Comparison of ENCODE assay signal across 9 cellular contexts in the genomic region with DNA sequence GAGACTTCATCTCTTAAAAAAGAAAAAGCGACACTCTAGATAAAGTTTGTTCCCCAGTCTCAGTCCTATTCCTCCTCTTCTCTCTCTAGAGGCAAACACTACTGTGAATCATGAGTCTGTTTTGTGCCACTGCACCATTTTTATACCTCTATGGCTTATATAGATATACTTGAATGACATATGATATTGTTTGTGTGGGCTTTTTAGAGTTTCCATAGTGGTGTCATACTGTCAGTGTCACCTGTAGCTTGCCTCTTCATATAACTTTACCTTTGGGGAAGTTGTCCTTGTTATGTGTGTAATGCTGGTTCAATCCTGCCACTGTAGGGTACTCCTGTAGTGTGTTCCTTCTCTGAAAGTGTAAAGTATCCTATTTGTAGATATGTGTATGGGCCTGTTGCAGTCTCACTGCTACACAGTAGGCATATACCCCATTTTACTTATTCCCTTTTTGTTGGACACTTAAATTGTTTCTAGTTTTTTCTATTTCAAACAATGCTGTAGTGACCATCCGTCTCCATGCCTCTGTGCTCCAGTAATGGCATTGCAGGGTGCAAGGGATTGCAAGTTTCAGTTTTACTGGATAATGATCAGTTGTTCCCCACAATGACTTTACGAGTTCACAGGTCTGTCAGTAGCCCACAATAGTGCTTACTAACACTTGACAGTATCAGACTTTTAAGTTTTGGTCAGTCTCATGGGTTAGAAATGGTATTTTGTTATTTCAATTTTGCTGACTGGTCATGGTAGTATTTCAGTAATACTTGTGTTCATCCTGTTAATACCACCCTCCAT. TPM values are rescaled to one million over a fixed set of nuclear protein-coding genes. Genes with fewer than 3 reads are reported as not detected.
DNase-seq lines count a peak whose midpoint lies in the region; ATAC-seq and TF ChIP-seq lines count a peak whose summit lies in the region.
"Had no signal": no experiment of that assay in that cellular context is flagged by ENCODE, and none has a peak within 500 bp of the region (broad histone marks: within the 10 kb centered on the region; RNA-seq: fewer than 3 reads in every experiment).

No MANE protein-coding gene starts in this region.

- CTCF ChIA-PET in activated CD4-positive, alpha-beta T cell treated with anti-CD3 and anti-CD28 coated beads for 36 hours (lab: Charles Lee): interaction anchor here (1.5 to 2.3 kb wide), 2 partner anchors 11 to 17 kb away, joined by 4 to 7 read pairs; no protein-coding TSS in a partner anchor
- CTCF ChIA-PET in activated CD4-positive, alpha-beta memory T cell treated with anti-CD3 and anti-CD28 coated beads for 36 hours (lab: Charles Lee): interaction anchor here (0.9 to 1.8 kb wide), 6 partner anchors 9 to 107 kb away, joined by 3 to 8 read pairs (median 5); no protein-coding TSS in a partner anchor

- peak; percentile 47 for ATAC-seq in activated CD4-positive, alpha-beta T cell treated with anti-CD3 and anti-CD28 coated beads for 36 hours
- ATAC-seq in GM18511 (IDR thresholded peaks at IDR 0.05; ENCODE audit: unreplicated experiment): no peak
- ATAC-seq: Panc1 had no signal

- H3K4me1 Mint-ChIP-seq in activated CD4-positive, alpha-beta T cell treated with anti-CD3 and anti-CD28 coated beads for 36 hours: peaks cover 71% of the 10 kb centered on the region
- peaks cover 59% of the 10 kb centered on the region for H3K4me1 Mint-ChIP-seq in activated CD4-positive, alpha-beta memory T cell treated with anti-CD3 and anti-CD28 coated beads for 36 hours (ENCODE audit: low read depth)
- H3K4me1 Mint-ChIP-seq in stimulated activated naive CD8-positive, alpha-beta T cell treated with anti-CD3 and anti-CD28 coated beads, Interleukin-15, Interleukin-2, amounts not matched to agents 100 ng/mL and 50 ng/mL, for 24 hours (ENCODE audit: low read depth): peaks cover 77% of the 10 kb centered on the region

- DNase-seq in activated CD4-positive, alpha-beta T cell treated with anti-CD3 and anti-CD28 coated beads for 36 hours: no peak
- no peak for DNase-seq in activated CD4-positive, alpha-beta T cell treated with anti-CD3 and anti-CD28 coated beads, Interleukin-2, amount 50 U/mL, for 48 hours
- no peak for DNase-seq in activated CD4-positive, alpha-beta memory T cell treated with anti-CD3 and anti-CD28 coated beads for 36 hours
- DNase-seq in fibroblast of the aortic adventitia (ENCODE audit: low read depth) (no peak), ACHN (no peak), NCI-H128 (lab: John Stamatoyannopoulos, UW; ENCODE audit: unreplicated experiment) (no peak)

- peak overlapping the region; percentile 64 for H3K4me3 Mint-ChIP-seq in activated CD4-positive, alpha-beta T cell treated with anti-CD3 and anti-CD28 coated beads for 36 hours
- H3K4me3 Mint-ChIP-seq in activated CD4-positive, alpha-beta memory T cell treated with anti-CD3 and anti-CD28 coated beads for 36 hours: peak overlapping the region; percentile 65
- peak overlapping the region; percentile 65 for H3K4me3 Mint-ChIP-seq in stimulated activated naive CD8-positive, alpha-beta T cell treated with anti-CD3 and anti-CD28 coated beads, Interleukin-15, Interleukin-2, amounts not matched to agents 100 ng/mL and 50 ng/mL, for 24 hours

- peaks cover 35% of the 10 kb centered on the region for H3K36me3 Mint-ChIP-seq in activated CD4-positive, alpha-beta T cell treated with anti-CD3 and anti-CD28 coated beads for 36 hours (ENCODE audit: low read depth)
- H3K36me3 Mint-ChIP-seq in activated CD4-positive, alpha-beta memory T cell treated with anti-CD3 and anti-CD28 coated beads for 36 hours: peaks cover 23% of the 10 kb centered on the region
- H3K36me3 Mint-ChIP-seq in stimulated activated naive CD8-positive, alpha-beta T cell treated with anti-CD3 and anti-CD28 coated beads, Interleukin-15, Interleukin-2, amounts not matched to agents 100 ng/mL and 50 ng/mL, for 24 hours (ENCODE audit: low read depth): peaks cover 25% of the 10 kb centered on the region

- TF ChIP-seq CTCF in fibroblast of the aortic adventitia (IDR thresholded peaks at IDR 0.05; ENCODE audit: insufficient read depth, low read length): no peak

- H3K4me3 ChIP-seq in fibroblast of the aortic adventitia (ENCODE audit: low read depth, low read length): peak overlapping the region; percentile 39

- intact Hi-C loops in activated CD4-positive, alpha-beta T cell treated with anti-CD3 and anti-CD28 coated beads for 36 hours (cut with DNase I, micrococcal nuclease): no loop called here
- intact Hi-C loops in activated CD4-positive, alpha-beta memory T cell treated with anti-CD3 and anti-CD28 coated beads for 36 hours (cut with micrococcal nuclease): no loop called here

- no peaks in the 10 kb centered on the region for H3K9me3 Mint-ChIP-seq in activated CD4-positive, alpha-beta T cell treated with anti-CD3 and anti-CD28 coated beads for 36 hours (ENCODE audit: low read depth)
- no peaks in the 10 kb centered on the region for H3K9me3 Mint-ChIP-seq in activated CD4-positive, alpha-beta memory T cell treated with anti-CD3 and anti-CD28 coated beads for 36 hours
- no peaks in the 10 kb centered on the region for H3K9me3 Mint-ChIP-seq in stimulated activated naive CD8-positive, alpha-beta T cell treated with anti-CD3 and anti-CD28 coated beads, Interleukin-15, Interleukin-2, amounts not matched to agents 100 ng/mL and 50 ng/mL, for 24 hours

- in situ Hi-C loops in ACHN (cut with HindIII; ENCODE audit: low pct_ligation_motif_present, low pct_unique_long_range_greater_than_20kb, low sequenced_read_pairs): no loop called here

- POLR2A ChIA-PET in activated CD4-positive, alpha-beta T cell treated with anti-CD3 and anti-CD28 coated beads for 36 hours (lab: Charles Lee): no interaction called here
- POLR2A ChIA-PET in activated CD4-positive, alpha-beta memory T cell treated with anti-CD3 and anti-CD28 coated beads for 36 hours (lab: Charles Lee): interaction anchor here (1.0 to 2.0 kb wide), 2 partner anchors 12 to 86 kb away, joined by 3 to 5 read pairs; no protein-coding TSS in a partner anchor

- no peaks in the 10 kb centered on the region for H3K27me3 Mint-ChIP-seq in activated CD4-positive, alpha-beta T cell treated with anti-CD3 and anti-CD28 coated beads for 36 hours
- no peaks in the 10 kb centered on the region for H3K27me3 Mint-ChIP-seq in activated CD4-positive, alpha-beta memory T cell treated with anti-CD3 and anti-CD28 coated beads for 36 hours
- H3K27me3 Mint-ChIP-seq in stimulated activated naive CD8-positive, alpha-beta T cell treated with anti-CD3 and anti-CD28 coated beads, Interleukin-15, Interleukin-2, amounts not matched to agents 100 ng/mL and 50 ng/mL, for 24 hours: no peaks in the 10 kb centered on the region

- H3K27ac Mint-ChIP-seq in activated CD4-positive, alpha-beta T cell treated with anti-CD3 and anti-CD28 coated beads for 36 hours: peak overlapping the region; percentile 86
- peak overlapping the region; percentile 86 for H3K27ac Mint-ChIP-seq in activated CD4-positive, alpha-beta memory T cell treated with anti-CD3 and anti-CD28 coated beads for 36 hours
- H3K27ac Mint-ChIP-seq in stimulated activated naive CD8-positive, alpha-beta T cell treated with anti-CD3 and anti-CD28 coated beads, Interleukin-15, Interleukin-2, amounts not matched to agents 100 ng/mL and 50 ng/mL, for 24 hours: peak overlapping the region; percentile 90

RNA-seq across cellular contexts. Expression of a gene that starts 2.7 kb away (rescaled TPM):
- total RNA-seq in activated CD4-positive, alpha-beta T cell treated with anti-CD3 and anti-CD28 coated beads for 36 hours: 10 to 100 TPM; 60.9 to 74.1 TPM
- 10 to 100 TPM; 85.4 to 90.7 TPM for total RNA-seq in activated CD4-positive, alpha-beta memory T cell treated with anti-CD3 and anti-CD28 coated beads for 36 hours
- 96.6 and 338 TPM in 2 replicates for total RNA-seq in fibroblast of the aortic adventitia (ENCODE audit: low replicate concordance)

RNA-seq across cellular contexts. Expression of a gene that starts 33.3 kb away (rescaled TPM):
- not detected for total RNA-seq in activated CD4-positive, alpha-beta T cell treated with anti-CD3 and anti-CD28 coated beads for 36 hours
- total RNA-seq in activated CD4-positive, alpha-beta memory T cell treated with anti-CD3 and anti-CD28 coated beads for 36 hours: not detected
- 1.1 and 1.2 TPM in 2 replicates for total RNA-seq in fibroblast of the aortic adventitia (ENCODE audit: low replicate concordance)
